Comparison of ENCODE assay signal across 17 cellular contexts in the genomic region with DNA sequence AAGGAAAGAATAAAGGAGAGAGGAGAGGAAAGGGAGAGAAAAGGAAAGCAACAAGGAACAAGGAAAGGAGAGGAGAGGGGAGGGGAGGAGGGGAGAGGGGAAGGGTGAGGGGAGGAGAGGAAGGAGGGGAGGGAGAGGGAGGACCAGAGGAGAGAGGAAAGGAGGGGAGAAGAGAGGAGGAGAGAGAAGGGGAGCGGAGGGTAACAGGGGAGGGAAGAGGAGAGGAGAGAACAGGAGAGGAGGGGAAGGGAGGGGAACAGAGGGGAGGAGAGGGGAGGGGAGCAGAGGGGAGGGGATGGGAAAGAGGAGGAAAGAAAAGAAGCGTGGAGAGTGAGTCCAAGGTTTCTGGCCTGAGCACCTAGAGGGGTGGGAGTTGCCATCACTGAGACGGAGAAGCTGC. TPM values are rescaled to one million over a fixed set of nuclear protein-coding genes. Genes with fewer than 3 reads are reported as not detected.
DNase-seq lines count a peak whose midpoint lies in the region; ATAC-seq and TF ChIP-seq lines count a peak whose summit lies in the region.
"Had no signal": no experiment of that assay in that cellular context is flagged by ENCODE, and none has a peak within 500 bp of the region (broad histone marks: within the 10 kb centered on the region; RNA-seq: fewer than 3 reads in every experiment).

No MANE protein-coding gene starts in this region.

- H3K9ac ChIP-seq in BLaER1 = no peak overlapping the region
- H3K9ac ChIP-seq: GM23248 had no signal

- peak overlapping the region; percentile 47 for H3K27ac Mint-ChIP-seq in T-helper 2 cell treated with Interferon-gamma antibody and Interleukin-4, amounts not matched to agents 5 μg/mL and 100 μg/mL, for 36 hours
- peak overlapping the region in 6 of 9 donors; percentile 20 to 62 (median 54) for H3K27ac Mint-ChIP-seq in naive thymus-derived CD4-positive, alpha-beta T cell
- H3K27ac Mint-ChIP-seq: CD4-positive, alpha-beta T cell; IgD-negative memory B cell had no signal

- H3K4me2 ChIP-seq in BLaER1 = peak overlapping the region; percentile 69

- H3K27me3 Mint-ChIP-seq in T-helper 2 cell treated with Interferon-gamma antibody and Interleukin-4, amounts not matched to agents 5 μg/mL and 100 μg/mL, for 36 hours (ENCODE audit: low read depth) = no peaks in the 10 kb centered on the region
- peaks cover 0 to 5% (median 0%) of the 10 kb centered on the region in 5 donors for H3K27me3 Mint-ChIP-seq in naive thymus-derived CD4-positive, alpha-beta T cell
- H3K27me3 Mint-ChIP-seq: CD4-positive, alpha-beta T cell; IgD-negative memory B cell had no signal

- H3K27ac ChIP-seq in BLaER1 = no peak overlapping the region
- no peak overlapping the region for H3K27ac ChIP-seq in HEK293 (ENCODE audit: extremely low read depth, low read depth, low read length)
- H3K27ac ChIP-seq in naive thymus-derived CD4-positive, alpha-beta T cell (ENCODE audit: low read depth, low read length) = no peak overlapping the region
- H3K27ac ChIP-seq: GM23248 had no signal

- DNase-seq in T-helper 2 cell treated with Interferon-gamma antibody and Interleukin-4, amounts not matched to agents 5 μg/mL and 100 μg/mL, for 36 hours (ENCODE audit: low spot score) = no peak
- no peak for DNase-seq in T-helper 2 cell
- no peak for DNase-seq in naive thymus-derived CD4-positive, alpha-beta T cell
- DNase-seq in mucosa of descending colon = no peak
- DNase-seq: 8988T; AML-193; C1 segment of cervical spinal cord; CD4-positive, alpha-beta T cell; DMS153; DMS79 treated with DMSO at 0.1 percent for 48 hours; EL; GM23248 had no signal

- H3K36me3 ChIP-seq in BLaER1 = no peaks in the 10 kb centered on the region
- H3K36me3 ChIP-seq in HEK293 (ENCODE audit: control insufficient read depth in 2 of 2, insufficient read depth in 1 of 2, low read length in 2 of 2) = peaks cover 32 to 61% of the 10 kb centered on the region in 2 experiments
- H3K36me3 ChIP-seq in naive thymus-derived CD4-positive, alpha-beta T cell (ENCODE audit: control insufficient read depth in 2 of 3, insufficient read depth in 3 of 3, low read length in 3 of 3) = no peaks in the 10 kb centered on the region
- no peaks in the 10 kb centered on the region for H3K36me3 ChIP-seq in mucosa of descending colon (ENCODE audit: low read depth)

- peaks cover 43% of the 10 kb centered on the region for H3K4me1 ChIP-seq in BLaER1
- H3K4me1 ChIP-seq in HEK293 (ENCODE audit: control insufficient read depth, insufficient read depth, low read length) = no peaks in the 10 kb centered on the region
- peaks cover 3% of the 10 kb centered on the region in 2 donors for H3K4me1 ChIP-seq in naive thymus-derived CD4-positive, alpha-beta T cell (ENCODE audit: control insufficient read depth in 2 of 2, insufficient read depth in 2 of 2, low read length in 2 of 2)
- H3K4me1 ChIP-seq in mucosa of descending colon (ENCODE audit: low read depth) = no peaks in the 10 kb centered on the region

- no peaks in the 10 kb centered on the region for H3K27me3 ChIP-seq in BLaER1
- no peaks in the 10 kb centered on the region for H3K27me3 ChIP-seq in naive thymus-derived CD4-positive, alpha-beta T cell (ENCODE audit: control insufficient read depth in 2 of 2, insufficient read depth in 2 of 2, low read length in 2 of 2)

- intact Hi-C loops in naive thymus-derived CD4-positive, alpha-beta T cell (cut with micrococcal nuclease) = no loop called here
- intact Hi-C loops in mucosa of descending colon (cut with DNase I, micrococcal nuclease) = no loop called here

- H3K9me3 ChIP-seq in BLaER1 (no peaks in the 10 kb centered on the region), HEK293 (ENCODE audit: control insufficient read depth, insufficient read depth, low read depth, low read length) (no peaks in the 10 kb centered on the region), mucosa of descending colon (no peaks in the 10 kb centered on the region)
- H3K9me3 ChIP-seq in naive thymus-derived CD4-positive, alpha-beta T cell (ENCODE audit: control insufficient read depth in 2 of 3, low read length in 3 of 3) = no peaks in the 10 kb centered on the region

- ATAC-seq in naive thymus-derived CD4-positive, alpha-beta T cell = no peak
- ATAC-seq in mucosa of descending colon = no peak
- no peak for ATAC-seq in HG03457 (IDR thresholded peaks at IDR 0.05; ENCODE audit: unreplicated experiment)
- ATAC-seq: HCT116 had no signal

- TF ChIP-seq CTCF in HEK293 (tag by site-specific recombination; IDR thresholded peaks at IDR 0.05) (no peak), mucosa of descending colon (IDR thresholded peaks at IDR 0.05) (no peak)

- CTCF ChIA-PET in HEK293 (lab: Yijun Ruan, JAX) = interaction anchor here (0.6 kb wide), 1 partner anchor 139 kb away, joined by 7 read pairs; no protein-coding TSS in a partner anchor
- CTCF ChIA-PET in naive thymus-derived CD4-positive, alpha-beta T cell (lab: Charles Lee) = no interaction called here

- H3K4me3 ChIP-seq in BLaER1 (no peak overlapping the region), HEK293 (ENCODE audit: low read depth, low read length) (no peak overlapping the region), mucosa of descending colon (no peak overlapping the region)
- H3K4me3 ChIP-seq in naive thymus-derived CD4-positive, alpha-beta T cell (ENCODE audit: low read length) = no peak overlapping the region
- H3K4me3 ChIP-seq: GM23248 had no signal

- no peak overlapping the region for H3K4me3 Mint-ChIP-seq in T-helper 2 cell treated with Interferon-gamma antibody and Interleukin-4, amounts not matched to agents 5 μg/mL and 100 μg/mL, for 36 hours
- H3K4me3 Mint-ChIP-seq in naive thymus-derived CD4-positive, alpha-beta T cell = peak overlapping the region in 1 of 10 donors; percentile 32
- H3K4me3 Mint-ChIP-seq: CD4-positive, alpha-beta T cell; IgD-negative memory B cell had no signal

- peaks cover 9% of the 10 kb centered on the region for H3K4me1 Mint-ChIP-seq in T-helper 2 cell treated with Interferon-gamma antibody and Interleukin-4, amounts not matched to agents 5 μg/mL and 100 μg/mL, for 36 hours (ENCODE audit: low read depth)
- H3K4me1 Mint-ChIP-seq in naive thymus-derived CD4-positive, alpha-beta T cell = peaks cover 10 to 22% (median 16%) of the 10 kb centered on the region in 7 donors

- no peaks in the 10 kb centered on the region for H3K36me3 Mint-ChIP-seq in T-helper 2 cell treated with Interferon-gamma antibody and Interleukin-4, amounts not matched to agents 5 μg/mL and 100 μg/mL, for 36 hours (ENCODE audit: low read depth)
- H3K36me3 Mint-ChIP-seq in naive thymus-derived CD4-positive, alpha-beta T cell = no peaks in the 10 kb centered on the region

- H3K9me3 Mint-ChIP-seq in T-helper 2 cell treated with Interferon-gamma antibody and Interleukin-4, amounts not matched to agents 5 μg/mL and 100 μg/mL, for 36 hours = no peaks in the 10 kb centered on the region
- peaks cover 0 to 1% (median 0%) of the 10 kb centered on the region in 11 donors for H3K9me3 Mint-ChIP-seq in naive thymus-derived CD4-positive, alpha-beta T cell
- H3K9me3 Mint-ChIP-seq: CD4-positive, alpha-beta T cell; IgD-negative memory B cell had no signal

- no peaks in the 10 kb centered on the region for H4K20me1 ChIP-seq in BLaER1

- POLR2A ChIA-PET in HEK293 (lab: Yijun Ruan, JAX) = no interaction called here
- POLR2A ChIA-PET in naive thymus-derived CD4-positive, alpha-beta T cell (lab: Charles Lee) = no interaction called here

TF ChIP-seq in HEK293, 187 proteins besides CTCF, POLR2A, EP300 and RAD21 (continues in another document):
- no peak for TF ChIP-seq ZNF433 (tag by site-specific recombination; IDR thresholded peaks at IDR 0.05; ENCODE audit: low read depth)
- TF ChIP-seq WT1 (tag by site-specific recombination; IDR thresholded peaks at IDR 0.05) = peak; percentile 90
- peak; percentile 48; the same call in 1 of the 2 replicates for TF ChIP-seq ZNF366 (tag by site-specific recombination; conservative IDR thresholded peaks at IDR 0.05)
- TF ChIP-seq, protein P1, sequence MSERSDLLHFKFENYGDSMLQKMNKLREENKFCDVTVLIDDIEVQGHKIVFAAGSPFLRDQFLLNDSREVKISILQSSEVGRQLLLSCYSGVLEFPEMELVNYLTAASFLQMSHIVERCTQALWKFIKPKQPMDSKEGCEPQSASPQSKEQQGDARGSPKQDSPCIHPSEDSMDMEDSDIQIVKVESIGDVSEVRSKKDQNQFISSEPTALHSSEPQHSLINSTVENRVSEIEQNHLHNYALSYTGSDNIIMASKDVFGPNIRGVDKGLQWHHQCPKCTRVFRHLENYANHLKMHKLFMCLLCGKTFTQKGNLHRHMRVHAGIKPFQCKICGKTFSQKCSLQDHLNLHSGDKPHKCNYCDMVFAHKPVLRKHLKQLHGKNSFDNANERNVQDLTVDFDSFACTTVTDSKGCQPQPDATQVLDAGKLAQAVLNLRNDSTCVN (tag by site-specific recombination; optimal IDR thresholded peaks at IDR 0.05) = no peak
- TF ChIP-seq ZNF175 (tag by site-specific recombination; IDR thresholded peaks at IDR 0.05) = no peak
- TF ChIP-seq SALL2 (tag by site-specific recombination; IDR thresholded peaks at IDR 0.05; ENCODE audit: borderline replicate concordance) = no peak
- TF ChIP-seq, protein P2, sequence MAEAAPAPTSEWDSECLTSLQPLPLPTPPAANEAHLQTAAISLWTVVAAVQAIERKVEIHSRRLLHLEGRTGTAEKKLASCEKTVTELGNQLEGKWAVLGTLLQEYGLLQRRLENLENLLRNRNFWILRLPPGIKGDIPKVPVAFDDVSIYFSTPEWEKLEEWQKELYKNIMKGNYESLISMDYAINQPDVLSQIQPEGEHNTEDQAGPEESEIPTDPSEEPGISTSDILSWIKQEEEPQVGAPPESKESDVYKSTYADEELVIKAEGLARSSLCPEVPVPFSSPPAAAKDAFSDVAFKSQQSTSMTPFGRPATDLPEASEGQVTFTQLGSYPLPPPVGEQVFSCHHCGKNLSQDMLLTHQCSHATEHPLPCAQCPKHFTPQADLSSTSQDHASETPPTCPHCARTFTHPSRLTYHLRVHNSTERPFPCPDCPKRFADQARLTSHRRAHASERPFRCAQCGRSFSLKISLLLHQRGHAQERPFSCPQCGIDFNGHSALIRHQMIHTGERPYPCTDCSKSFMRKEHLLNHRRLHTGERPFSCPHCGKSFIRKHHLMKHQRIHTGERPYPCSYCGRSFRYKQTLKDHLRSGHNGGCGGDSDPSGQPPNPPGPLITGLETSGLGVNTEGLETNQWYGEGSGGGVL (tag by site-specific recombination; IDR thresholded peaks at IDR 0.05) = peak; percentile 75
- TF ChIP-seq ZBTB21 (tag by site-specific recombination; IDR thresholded peaks at IDR 0.05) = no peak
- peak; percentile 55; the same call in 1 of the 2 replicates for TF ChIP-seq PRDM1 (tag by site-specific recombination; IDR thresholded peaks at IDR 0.05)
- TF ChIP-seq ZNF19 (tag by site-specific recombination; IDR thresholded peaks at IDR 0.05; ENCODE audit: low read depth) = no peak

RNA-seq across cellular contexts. Expression of a gene that starts 26.7 kb away (rescaled TPM):
- 1 to 10 TPM in 4 of 5 experiments, under 1 TPM in 1; 0.71 to 7.2 (median 2.5) TPM for total RNA-seq in naive thymus-derived CD4-positive, alpha-beta T cell
- polyA plus RNA-seq in naive thymus-derived CD4-positive, alpha-beta T cell = 1 to 10 TPM; 2.3 to 3.9 TPM
- 1 to 10 TPM; 1.1 to 3.4 (median 1.5) TPM for total RNA-seq in mucosa of descending colon

RNA-seq across cellular contexts. Expression of a gene that starts 27.0 kb away (rescaled TPM):
- 10 to 100 TPM in 3 of 5 experiments, 1 to 10 TPM in 2; 7.4 to 22.4 (median 20.1) TPM for total RNA-seq in naive thymus-derived CD4-positive, alpha-beta T cell
- 10 to 100 TPM in 1 of 2 donors, 1 to 10 TPM in 1; 9.6 to 12.4 TPM for polyA plus RNA-seq in naive thymus-derived CD4-positive, alpha-beta T cell
- total RNA-seq in mucosa of descending colon = 10 to 100 TPM; 12.6 to 19.0 (median 16.1) TPM
